In genomic region chr6:75243333-75244062, GRCh38 we compare ENCODE assay signal across 8 cellular contexts. TPM values are rescaled to one million over a fixed set of nuclear protein-coding genes. Genes with fewer than 3 reads are reported as not detected.
DNase-seq lines count a peak whose midpoint lies in the region; ATAC-seq, FAIRE-seq and TF ChIP-seq lines count a peak whose summit lies in the region.

COX7A2 (minus strand) TSS chr6:75243801; CDS start chr6:75243734, 67 bp downstream.

- peak; percentile 96 for TF ChIP-seq POLR2A in GM19193 (IDR thresholded peaks at IDR 0.05; ENCODE audit: extremely low read depth, insufficient read depth, insufficient read length)

- no peak for TF ChIP-seq CTCF in chondrocyte (IDR thresholded peaks at IDR 0.05)
- no peak for TF ChIP-seq CTCF in keratinocyte (optimal IDR thresholded peaks at IDR 0.05 in 1 of 3, IDR thresholded peaks at IDR 0.05 in 1 of 3, conservative IDR thresholded peaks at IDR 0.05 in 1 of 3; ENCODE audit: extremely low read depth in 1 of 3, insufficient read depth in 2 of 3, low read length in 3 of 3)

- H3K9me3 ChIP-seq in keratinocyte (ENCODE audit: control insufficient read depth, low read depth, low read length), result no peaks in the 10 kb centered on the region

- peaks cover 5% of the 10 kb centered on the region for H3K4me1 ChIP-seq in keratinocyte (ENCODE audit: control insufficient read depth, extremely low read depth, insufficient read depth, low read length)

- H3K79me2 ChIP-seq in keratinocyte (ENCODE audit: control insufficient read depth, insufficient read depth, low read length), result peaks cover 33% of the 10 kb centered on the region

- peak within 1 kb of the TSS; percentile 70 to 94 (median 79) for H3K4me3 ChIP-seq in keratinocyte (ENCODE audit: control insufficient read depth in 2 of 3, extremely low read depth in 1 of 3, insufficient read depth in 2 of 3, low read depth in 1 of 3, low read length in 3 of 3)

- H3K27me3 Mint-ChIP-seq in chondrocyte (ENCODE audit: low read depth), result no peaks in the 10 kb centered on the region

- H3K4me3 Mint-ChIP-seq in chondrocyte (ENCODE audit: unreplicated experiment), result peak within 1 kb of the TSS; percentile 91

- dilution Hi-C loops in keratinocyte (cut with MboI; ENCODE audit: extremely low pct_ligation_motif_present, low sequenced_read_pairs), result no loop called here

- no peaks in the 10 kb centered on the region for H4K20me1 ChIP-seq in keratinocyte (ENCODE audit: control insufficient read depth, extremely low read depth, insufficient read depth, low read length)

- peaks cover 32% of the 10 kb centered on the region for H3K4me1 Mint-ChIP-seq in chondrocyte (ENCODE audit: low read depth)

- no peaks in the 10 kb centered on the region for H3K9me3 Mint-ChIP-seq in chondrocyte (ENCODE audit: low read depth)

- peak; percentile 96 for ATAC-seq in HG03439 (IDR thresholded peaks at IDR 0.05; ENCODE audit: unreplicated experiment)

- peak within 1 kb of the TSS; percentile 98 for H2AFZ ChIP-seq in keratinocyte (ENCODE audit: control insufficient read depth, low read length)

- peak within 1 kb of the TSS; percentile 90 for H3K9ac ChIP-seq in keratinocyte (ENCODE audit: control insufficient read depth, extremely low read depth, insufficient read depth, low read length)

- H3K36me3 Mint-ChIP-seq in chondrocyte (ENCODE audit: low read depth), result peaks cover 9% of the 10 kb centered on the region

- H3K27ac ChIP-seq in keratinocyte (ENCODE audit: control insufficient read depth, insufficient read depth, low read length), result peak within 1 kb of the TSS; percentile 86

- DNase-seq in AML-193 (lab: John Stamatoyannopoulos, UW), result peak; percentile 99 to 100
- peak; percentile 92 for DNase-seq in NCI-H510A treated with DMSO at 0.1 percent for 48 hours (lab: John Stamatoyannopoulos, UW)
- peak; percentile 66 to 69 for DNase-seq in activated CD4-positive, alpha-beta T cell treated with anti-CD3 and anti-CD28 coated beads for 24 hours (ENCODE audit: low read depth in 2 of 2)
- peak; percentile 94 for DNase-seq in chondrocyte (ENCODE audit: low spot score)
- DNase-seq in keratinocyte (ENCODE audit: low read depth, low spot score), result peak; percentile 69
- DNase-seq in stimulated activated CD4-positive, alpha-beta T cell treated with anti-CD3 and anti-CD28 coated beads, Interleukin-15, amount 100 ng/mL, for 1 hour (ENCODE audit: low read depth in 1 of 2, low spot score in 1 of 2), result peak; percentile 52 to 61

- FAIRE-seq in keratinocyte (lab: Jason Lieb, UNC), result peak; percentile 98

- peak within 1 kb of the TSS; percentile 98 for H3K4me2 ChIP-seq in keratinocyte (ENCODE audit: control insufficient read depth, extremely low read depth, insufficient read depth, low read depth, low read length)

- H3K27me3 ChIP-seq in keratinocyte (ENCODE audit: control insufficient read depth, extremely low read depth, insufficient read depth, low read length), result no peaks in the 10 kb centered on the region

- H3K36me3 ChIP-seq in keratinocyte (ENCODE audit: control insufficient read depth in 2 of 2, extremely low read depth in 1 of 2, insufficient read depth in 2 of 2, low read length in 2 of 2), result peaks cover 8 to 16% of the 10 kb centered on the region in 2 experiments

- H3K9me1 ChIP-seq in keratinocyte (ENCODE audit: control insufficient read depth, extremely low read depth, insufficient read depth, low read length), result no peaks in the 10 kb centered on the region

- H3K27ac Mint-ChIP-seq in chondrocyte (ENCODE audit: unreplicated experiment), result peak within 1 kb of the TSS; percentile 98

RNA-seq across cellular contexts. Expression of gene COX7A2, which starts in this region (rescaled TPM):
- total RNA-seq in chondrocyte, result 302 to 311 TPM (median 303 TPM) in 3 replicates
- 160 to 489 TPM (median 474 TPM) in 3 replicates for polyA plus RNA-seq in keratinocyte
- polyA plus RNA-seq in keratinocyte (2011; ENCODE audit: low read depth), result 441 TPM
- 152 and 383 TPM in 2 replicates for polyA plus RNA-seq in keratinocyte (2011; cell fraction: cytosol; rRNA removed)
- polyA plus RNA-seq in keratinocyte (2011; cell fraction: nucleus; rRNA removed), result 97.3 and 102 TPM in 2 replicates
- 399 and 440 TPM in 2 replicates for polyA plus RNA-seq in keratinocyte (2012; ENCODE audit: low replicate concordance)
- 31.6 to 65.8 TPM (median 56.6 TPM) in 3 replicates for polyA minus RNA-seq in keratinocyte
- 76.7 TPM for polyA minus RNA-seq in keratinocyte (2011; cell fraction: cytosol; rRNA and poly(A)+ RNA removed)
- polyA minus RNA-seq in keratinocyte (2011; cell fraction: nucleus; rRNA and poly(A)+ RNA removed), result 8.4 and 14.3 TPM in 2 replicates

Comparison
In these comparisons a context has a peak if more than half of its experiments do, and no peak if none do; other contexts are left out.
1. Peak in every context shown above with its lines: DNase-seq, ATAC-seq, H3K4me3 ChIP-seq and H3K27ac ChIP-seq.